Comparison of ENCODE assay signal across 16 cellular contexts in genomic region chr16:53726625-53727024, GRCh38. TPM values are rescaled to one million over a fixed set of nuclear protein-coding genes. Genes with fewer than 3 reads are reported as not detected.
DNase-seq lines count a peak whose midpoint lies in the region; ATAC-seq, FAIRE-seq and TF ChIP-seq lines count a peak whose summit lies in the region.
"Had no signal": no experiment of that assay in that cellular context is flagged by ENCODE, and none has a peak within 500 bp of the region (broad histone marks: within the 10 kb centered on the region; RNA-seq: fewer than 3 reads in every experiment).

No MANE protein-coding gene starts in this region.

- no peak for ATAC-seq in GM21526 (IDR thresholded peaks at IDR 0.05; ENCODE audit: low FRiP score, unreplicated experiment)

- H3K27ac Mint-ChIP-seq in Calu3 (ENCODE audit: unreplicated experiment): no peak overlapping the region
- H3K27ac Mint-ChIP-seq: activated CD4-positive, alpha-beta T cell treated with anti-CD3 and anti-CD28 coated beads, Interleukin-2, amount 10 ng/mL, durations not matched to agents 24 days and 14 days; immature natural killer cell; T-helper 1 cell treated with Interleukin-12 subunit alpha and Interleukin-12 subunit beta and Interleukin-4 antibody, amounts not matched to agents 30 μg/mL and 1 μg/mL, for 36 hours had no signal

- peak; percentile 13 to 36 for DNase-seq in SJCRH30
- no peak for DNase-seq in keratinocyte (ENCODE audit: low read depth, low spot score)
- DNase-seq in colonic mucosa: no peak
- no peak for DNase-seq in SHP77 treated with DMSO at 0.1 percent for 48 hours (lab: John Stamatoyannopoulos, UW)
- no peak for DNase-seq in Calu3
- DNase-seq: activated CD4-positive, alpha-beta T cell treated with anti-CD3 and anti-CD28 coated beads, Interleukin-2, amount 10 ng/mL, durations not matched to agents 24 days and 14 days; activated T-cell treated with anti-CD3 and anti-CD28 coated beads, Interleukin-2, amount 50 U/mL, for 48 hours; immature natural killer cell; stimulated activated CD4-positive, alpha-beta T cell treated with anti-CD3 and anti-CD28 coated beads, Interleukin-1b, Interleukin-23, amount 100 ng/mL, for 48 hours had no signal

- CTCF ChIA-PET in HEK293 (lab: Yijun Ruan, JAX): interaction anchor here (1.2 kb wide), 1 partner anchor 17 kb away, joined by 5 read pairs; no protein-coding TSS in a partner anchor
- CTCF ChIA-PET in Calu3 (lab: Charles Lee): no interaction called here

- no peaks in the 10 kb centered on the region for H3K9me3 ChIP-seq in HEK293 (ENCODE audit: control insufficient read depth, insufficient read depth, low read depth, low read length)
- H3K9me3 ChIP-seq in SJCRH30 (replicated peaks): no peaks in the 10 kb centered on the region
- H3K9me3 ChIP-seq in keratinocyte (ENCODE audit: control insufficient read depth, low read depth, low read length): no peaks in the 10 kb centered on the region
- no peaks in the 10 kb centered on the region for H3K9me3 ChIP-seq in colonic mucosa
- H3K9me3 ChIP-seq: ascending aorta, prostate gland had no signal

- dilution Hi-C loops in keratinocyte (cut with MboI; ENCODE audit: extremely low pct_ligation_motif_present, low sequenced_read_pairs): no loop called here

- no TSS peak for BruUV-seq in Calu3 (replicated peaks; lab: Mats Ljungman, UMichigan)

- H4K20me1 ChIP-seq in keratinocyte (ENCODE audit: control insufficient read depth, extremely low read depth, insufficient read depth, low read length): no peaks in the 10 kb centered on the region

- H3K36me3 ChIP-seq in HEK293 (ENCODE audit: control insufficient read depth in 2 of 2, insufficient read depth in 1 of 2, low read length in 2 of 2) (no peaks in the 10 kb centered on the region), SJCRH30 (no peaks in the 10 kb centered on the region), keratinocyte (ENCODE audit: control insufficient read depth in 2 of 2, extremely low read depth in 1 of 2, insufficient read depth in 2 of 2, low read length in 2 of 2) (peaks cover 0 to 1% of the 10 kb centered on the region in 2 experiments), colonic mucosa (no peaks in the 10 kb centered on the region)
- H3K36me3 ChIP-seq: ascending aorta, prostate gland had no signal

- H3K36me3 Mint-ChIP-seq in Calu3 (ENCODE audit: insufficient read depth, unreplicated experiment): no peaks in the 10 kb centered on the region

- no peaks in the 10 kb centered on the region for H3K27me3 Mint-ChIP-seq in Calu3 (ENCODE audit: unreplicated experiment)
- H3K27me3 Mint-ChIP-seq: activated CD4-positive, alpha-beta T cell treated with anti-CD3 and anti-CD28 coated beads, Interleukin-2, amount 10 ng/mL, durations not matched to agents 24 days and 14 days had no signal

- no peak overlapping the region for H2AFZ ChIP-seq in keratinocyte (ENCODE audit: control insufficient read depth, low read length)

- peak; percentile 63 for FAIRE-seq in keratinocyte (lab: Jason Lieb, UNC)
- FAIRE-seq: frontal cortex had no signal

- H3K27me3 ChIP-seq in SJCRH30 (no peaks in the 10 kb centered on the region), keratinocyte (ENCODE audit: control insufficient read depth, extremely low read depth, insufficient read depth, low read length) (no peaks in the 10 kb centered on the region), colonic mucosa (no peaks in the 10 kb centered on the region)
- H3K27me3 ChIP-seq: ascending aorta had no signal

- peak overlapping the region; percentile 84 for H3K27ac ChIP-seq in 22Rv1
- no peak overlapping the region for H3K27ac ChIP-seq in HEK293 (ENCODE audit: extremely low read depth, low read depth, low read length)
- H3K27ac ChIP-seq in SJCRH30: no peak overlapping the region
- H3K27ac ChIP-seq in keratinocyte (ENCODE audit: control insufficient read depth, insufficient read depth, low read length): no peak overlapping the region
- no peak overlapping the region for H3K27ac ChIP-seq in colonic mucosa
- H3K27ac ChIP-seq: ascending aorta, prostate gland had no signal

- no peaks in the 10 kb centered on the region for H3K9me1 ChIP-seq in keratinocyte (ENCODE audit: control insufficient read depth, extremely low read depth, insufficient read depth, low read length)

- H3K9ac ChIP-seq in keratinocyte (ENCODE audit: control insufficient read depth, extremely low read depth, insufficient read depth, low read length): no peak overlapping the region
- no peak overlapping the region for H3K9ac ChIP-seq in colonic mucosa (ENCODE audit: low read depth in 2 of 2, low read length in 2 of 2)

- TF ChIP-seq CTCF in 22Rv1 (IDR thresholded peaks at IDR 0.05): no peak
- TF ChIP-seq CTCF in HEK293 (tag by site-specific recombination; IDR thresholded peaks at IDR 0.05): no peak
- no peak for TF ChIP-seq CTCF in keratinocyte (optimal IDR thresholded peaks at IDR 0.05 in 1 of 3, IDR thresholded peaks at IDR 0.05 in 1 of 3, conservative IDR thresholded peaks at IDR 0.05 in 1 of 3; ENCODE audit: extremely low read depth in 1 of 3, insufficient read depth in 2 of 3, low read length in 3 of 3)
- no peak for TF ChIP-seq CTCF in colonic mucosa (IDR thresholded peaks at IDR 0.05)
- no peak for TF ChIP-seq CTCF in Calu3 (IDR thresholded peaks at IDR 0.05; ENCODE audit: unreplicated experiment)

- H3K79me2 ChIP-seq in keratinocyte (ENCODE audit: control insufficient read depth, insufficient read depth, low read length): peaks cover 33% of the 10 kb centered on the region

- no peak overlapping the region for H3K4me3 Mint-ChIP-seq in Calu3 (ENCODE audit: low read depth, unreplicated experiment)
- H3K4me3 Mint-ChIP-seq: activated CD4-positive, alpha-beta T cell treated with anti-CD3 and anti-CD28 coated beads, Interleukin-2, amount 10 ng/mL, durations not matched to agents 24 days and 14 days; immature natural killer cell; T-helper 1 cell treated with Interleukin-12 subunit alpha and Interleukin-12 subunit beta and Interleukin-4 antibody, amounts not matched to agents 30 μg/mL and 1 μg/mL, for 36 hours had no signal

- no peaks in the 10 kb centered on the region for H3K9me3 Mint-ChIP-seq in Calu3 (ENCODE audit: low read depth, unreplicated experiment)
- H3K9me3 Mint-ChIP-seq: immature natural killer cell; T-helper 1 cell treated with Interleukin-12 subunit alpha and Interleukin-12 subunit beta and Interleukin-4 antibody, amounts not matched to agents 30 μg/mL and 1 μg/mL, for 36 hours had no signal

- H3K4me1 Mint-ChIP-seq in Calu3 (ENCODE audit: low read depth, unreplicated experiment): peaks cover 9% of the 10 kb centered on the region

- POLR2A ChIA-PET in HEK293 (lab: Yijun Ruan, JAX): no interaction called here

- no peak overlapping the region for H3K4me3 ChIP-seq in HEK293 (ENCODE audit: low read depth, low read length)
- no peak overlapping the region for H3K4me3 ChIP-seq in SJCRH30
- no peak overlapping the region for H3K4me3 ChIP-seq in keratinocyte (ENCODE audit: control insufficient read depth in 2 of 3, extremely low read depth in 1 of 3, insufficient read depth in 2 of 3, low read depth in 1 of 3, low read length in 3 of 3)
- no peak overlapping the region for H3K4me3 ChIP-seq in colonic mucosa
- H3K4me3 ChIP-seq: ascending aorta, prostate gland had no signal

- intact Hi-C loops in colonic mucosa (cut with DNase I) (no loop called here), Calu3 (cut with micrococcal nuclease; ENCODE audit: unreplicated experiment) (no loop called here)

- no peak overlapping the region for H3K4me2 ChIP-seq in keratinocyte (ENCODE audit: control insufficient read depth, extremely low read depth, insufficient read depth, low read depth, low read length)

- H3K4me1 ChIP-seq in HEK293 (ENCODE audit: control insufficient read depth, insufficient read depth, low read length): peaks cover 11% of the 10 kb centered on the region
- H3K4me1 ChIP-seq in SJCRH30: peaks cover 3% of the 10 kb centered on the region; the same call in 1 of the 2 replicates
- H3K4me1 ChIP-seq in keratinocyte (ENCODE audit: control insufficient read depth, extremely low read depth, insufficient read depth, low read length): no peaks in the 10 kb centered on the region
- no peaks in the 10 kb centered on the region for H3K4me1 ChIP-seq in colonic mucosa
- H3K4me1 ChIP-seq: ascending aorta, prostate gland had no signal

TF ChIP-seq in HEK293, 187 proteins besides CTCF, POLR2A, EP300 and RAD21:
- no peak for TF ChIP-seq BCL11A (tag by site-specific recombination; IDR thresholded peaks at IDR 0.05; ENCODE audit: low read depth)
- no peak for TF ChIP-seq PRDM1 (tag by site-specific recombination; IDR thresholded peaks at IDR 0.05)
- peak; percentile 70 for TF ChIP-seq ZNF549 (tag by site-specific recombination; IDR thresholded peaks at IDR 0.05)
- TF ChIP-seq OSR2 (tag by site-specific recombination; IDR thresholded peaks at IDR 0.05): peak; percentile 67
- peak; percentile 43; the same call in 1 of the 2 replicates for TF ChIP-seq TRIM28 (IDR thresholded peaks at IDR 0.05; ENCODE audit: borderline replicate concordance, low read length)
- no peak for TF ChIP-seq BCL11B (tag by site-specific recombination; IDR thresholded peaks at IDR 0.05; ENCODE audit: low read depth)

RNA-seq across cellular contexts. Expression of gene FTO, which starts 22.7 kb away (rescaled TPM):
- 129 and 132 TPM in 2 replicates for total RNA-seq in SJCRH30 (2014; rRNA removed; shearing (Covaris generic))
- polyA plus RNA-seq in keratinocyte: 46.8 to 87.2 TPM (median 56.4 TPM) in 3 replicates
- 21.4 TPM for polyA plus RNA-seq in keratinocyte (2011; ENCODE audit: low read depth)
- 63.6 and 80.7 TPM in 2 replicates for polyA plus RNA-seq in keratinocyte (2011; cell fraction: cytosol; rRNA removed)
- 66.5 and 74.0 TPM in 2 replicates for polyA plus RNA-seq in keratinocyte (2011; cell fraction: nucleus; rRNA removed)
- polyA plus RNA-seq in keratinocyte (2012; ENCODE audit: low replicate concordance): 33.8 and 50.1 TPM in 2 replicates
- polyA minus RNA-seq in keratinocyte: 51.0 to 113 TPM (median 87.3 TPM) in 3 replicates
- 63.7 TPM for polyA minus RNA-seq in keratinocyte (2011; cell fraction: cytosol; rRNA and poly(A)+ RNA removed)
- polyA minus RNA-seq in keratinocyte (2011; cell fraction: nucleus; rRNA and poly(A)+ RNA removed): 51.8 and 112 TPM in 2 replicates
- total RNA-seq in colonic mucosa (10 to 100 TPM; 38.3 to 39.2 TPM), Calu3 (2022) (67.2 and 68.9 TPM in 2 replicates)

RNA-seq across cellular contexts. Expression of gene RPGRIP1L, which starts 23.0 kb away (rescaled TPM):
- total RNA-seq in SJCRH30 (2014; rRNA removed; shearing (Covaris generic)): 21.4 and 26.9 TPM in 2 replicates
- polyA plus RNA-seq in keratinocyte: 7.8 to 11.6 TPM (median 7.9 TPM) in 3 replicates
- polyA plus RNA-seq in keratinocyte (2011; ENCODE audit: low read depth): 6.4 TPM
- polyA plus RNA-seq in keratinocyte (2011; cell fraction: cytosol; rRNA removed): 4.4 and 7.3 TPM in 2 replicates
- 9.8 and 12.4 TPM in 2 replicates for polyA plus RNA-seq in keratinocyte (2011; cell fraction: nucleus; rRNA removed)
- 3.1 and 7.0 TPM in 2 replicates for polyA plus RNA-seq in keratinocyte (2012; ENCODE audit: low replicate concordance)
- 2.6 to 14.2 TPM (median 10.3 TPM) in 3 replicates for polyA minus RNA-seq in keratinocyte
- 7.7 TPM for polyA minus RNA-seq in keratinocyte (2011; cell fraction: cytosol; rRNA and poly(A)+ RNA removed)
- 8.8 and 18.6 TPM in 2 replicates for polyA minus RNA-seq in keratinocyte (2011; cell fraction: nucleus; rRNA and poly(A)+ RNA removed)
- total RNA-seq in colonic mucosa (1 to 10 TPM; 1.6 to 5.5 TPM), Calu3 (2022) (16.6 and 18.9 TPM in 2 replicates)

Comparison
In these comparisons a context has a peak if more than half of its experiments do, and no peak if none do; other contexts are left out.
1. DNase-seq: peak in SJCRH30 (2 of 2); none in keratinocyte (single experiment), colonic mucosa (single experiment), SHP77 treated with DMSO at 0.1 percent for 48 hours (single experiment) and Calu3 (single experiment).